8 cellular contexts compared by ENCODE assay signal in genomic region chr6:167217951-167218759, GRCh38.
DNase-seq lines count a peak whose midpoint lies in the region; ATAC-seq, FAIRE-seq and TF ChIP-seq lines count a peak whose summit lies in the region.
"Not testable (repeated sequence)": the region's sequence is repeated elsewhere in the genome, so short reads cannot be mapped to it uniquely, and the experiment has no call there.

No MANE protein-coding gene starts in this region.

- not testable (repeated sequence) for H3K4me1 ChIP-seq in adipocyte (ENCODE audit: control insufficient read depth, insufficient read depth, low read length); naive thymus-derived CD4-positive, alpha-beta T cell (ENCODE audit: control insufficient read depth in 2 of 2, insufficient read depth in 2 of 2, low read length in 2 of 2); vagina

- H3K36me3 Mint-ChIP-seq in T-cell; naive thymus-derived CD4-positive, alpha-beta T cell: not testable (repeated sequence)

- POLR2A ChIA-PET in T-cell (lab: Charles Lee); naive thymus-derived CD4-positive, alpha-beta T cell (lab: Charles Lee): not testable (repeated sequence)

- not testable (repeated sequence) for H3K4me3 Mint-ChIP-seq in T-cell; naive thymus-derived CD4-positive, alpha-beta T cell

- not testable (repeated sequence) for H3K4me1 Mint-ChIP-seq in T-cell; naive thymus-derived CD4-positive, alpha-beta T cell

- H3K9me3 ChIP-seq in adipocyte (ENCODE audit: control insufficient read depth, low read length); naive thymus-derived CD4-positive, alpha-beta T cell (ENCODE audit: control insufficient read depth in 2 of 3, low read length in 3 of 3); vagina: not testable (repeated sequence)

- TF ChIP-seq POLR2A in vagina (IDR thresholded peaks at IDR 0.05) = not testable (repeated sequence)

- not testable (repeated sequence) for H3K27ac Mint-ChIP-seq in T-cell; naive thymus-derived CD4-positive, alpha-beta T cell

- H3K27me3 Mint-ChIP-seq in T-cell; naive thymus-derived CD4-positive, alpha-beta T cell: not testable (repeated sequence)

- H3K9me3 Mint-ChIP-seq in T-cell; naive thymus-derived CD4-positive, alpha-beta T cell: not testable (repeated sequence)

- peaks cover 15% of the 10 kb centered on the region for H3K27me3 ChIP-seq in adipocyte (replicated peaks; ENCODE audit: control insufficient read depth, insufficient read depth, low read length)
- H3K27me3 ChIP-seq in naive thymus-derived CD4-positive, alpha-beta T cell (ENCODE audit: control insufficient read depth in 2 of 2, insufficient read depth in 2 of 2, low read length in 2 of 2); vagina: not testable (repeated sequence)

- TF ChIP-seq CTCF in GM12872 (IDR thresholded peaks at IDR 0.05; ENCODE audit: insufficient read depth, low read depth, low read length) = peak; percentile 34; the same call in 1 of the 3 replicates
- peak in 2 of 3 experiments; percentile 18 to 23 for TF ChIP-seq CTCF in vagina (IDR thresholded peaks at IDR 0.05)

- peak; percentile 91 for FAIRE-seq in frontal cortex (lab: Jason Lieb, UNC)

- CTCF ChIA-PET in T-cell (lab: Charles Lee) = interaction anchor here in 1 of 2 donors (0.7 to 1.2 kb wide), 4 partner anchors 13 to 75 kb away, joined by 3 to 5 read pairs (median 3); no protein-coding TSS in a partner anchor
- CTCF ChIA-PET in naive thymus-derived CD4-positive, alpha-beta T cell (lab: Charles Lee) = interaction anchor here (1.5 to 1.9 kb wide), 2 partner anchors 73 to 133 kb away, joined by 5 to 6 read pairs; partner anchors contain the start of gene UNC93A

- not testable (repeated sequence) for H3K4me3 ChIP-seq in adipocyte (ENCODE audit: low read length); naive thymus-derived CD4-positive, alpha-beta T cell (ENCODE audit: low read length); vagina

- intact Hi-C loops in naive thymus-derived CD4-positive, alpha-beta T cell (cut with micrococcal nuclease) = loop anchor here (1.0 to 5.0 kb wide), 3 partner anchors 70 to 680 kb away; no protein-coding TSS in a partner anchor
- intact Hi-C loops in vagina (cut with DNase I) = not testable (repeated sequence)

- H3K36me3 ChIP-seq in adipocyte (ENCODE audit: control insufficient read depth, insufficient read depth, low read length, severe bottlenecking); naive thymus-derived CD4-positive, alpha-beta T cell (ENCODE audit: control insufficient read depth in 2 of 3, insufficient read depth in 3 of 3, low read length in 3 of 3); vagina: not testable (repeated sequence)

- not testable (repeated sequence) for H3K9ac ChIP-seq in adipocyte (ENCODE audit: low read length)

- H3K27ac ChIP-seq in naive thymus-derived CD4-positive, alpha-beta T cell (ENCODE audit: low read depth, low read length); vagina: not testable (repeated sequence)

- DNase-seq in NCI-H1105 treated with DMSO at 0.1 percent for 48 hours (lab: John Stamatoyannopoulos, UW) (peak; percentile 36), T-cell (peak in 21 of 34 experiments; percentile 6 to 43 (median 18)), adipocyte (ENCODE audit: low read depth) (peak; percentile 8)
- not testable (repeated sequence) for DNase-seq in frontal cortex (ENCODE audit: low spot score in 2 of 2); vagina (ENCODE audit: extremely low spot score in 2 of 2)
- peak in 5 of 9 donors; percentile 9 to 46 (median 29) for DNase-seq in naive thymus-derived CD4-positive, alpha-beta T cell

- ATAC-seq in HG02678 (IDR thresholded peaks at IDR 0.05; ENCODE audit: unreplicated experiment) = peak; percentile 85
- ATAC-seq in T-cell (replicated peaks in 1 of 4) = peak; percentile 57 to 78 (median 68)
- ATAC-seq in naive thymus-derived CD4-positive, alpha-beta T cell = peak; percentile 84
